10 cellular contexts compared by ENCODE assay signal in the genomic region with DNA sequence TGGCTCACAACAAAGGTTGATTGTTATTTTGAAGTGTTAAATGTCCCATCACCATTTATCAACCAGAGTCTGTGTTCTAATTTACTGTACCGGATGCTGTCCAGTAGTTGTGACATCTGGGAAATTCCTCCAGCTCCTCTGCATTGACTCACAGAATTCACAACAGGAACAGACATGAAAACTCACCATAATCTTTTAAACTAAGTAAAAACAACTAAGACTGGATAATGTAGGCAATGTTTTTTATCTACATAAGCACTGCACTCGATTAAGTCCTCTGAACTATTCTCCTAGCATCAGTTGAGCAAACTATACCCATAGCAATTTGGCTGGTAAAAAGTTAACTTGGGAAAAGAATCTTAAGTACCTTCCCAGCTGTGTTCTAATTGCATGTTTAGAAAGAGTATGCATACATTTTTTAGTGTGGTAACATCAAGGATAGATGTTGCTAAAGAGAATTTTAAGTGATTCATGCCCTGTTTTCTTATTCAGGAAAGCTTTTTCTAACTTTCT. TPM values are rescaled to one million over a fixed set of nuclear protein-coding genes. Genes with fewer than 3 reads are reported as not detected.
A peak's percentile ranks its signal among the peaks of the same experiment; 100 is the strongest.
DNase-seq lines count a peak whose midpoint lies in the region.
"Had no signal": no experiment of that assay in that cellular context is flagged by ENCODE, and none has a peak within 500 bp of the region (broad histone marks: within the 10 kb centered on the region; RNA-seq: fewer than 3 reads in every experiment).

No MANE protein-coding gene starts in this region.

- H3K4me3 Mint-ChIP-seq in activated T-cell treated with anti-CD3 and anti-CD28 coated beads, Interleukin-2, amount 50 U/mL, for 24 hours: no peak overlapping the region
- H3K4me3 Mint-ChIP-seq in activated naive CD8-positive, alpha-beta T cell treated with anti-CD3 and anti-CD28 coated beads for 36 hours: no peak overlapping the region
- H3K4me3 Mint-ChIP-seq: memory B cell had no signal

- peaks cover 59% of the 10 kb centered on the region for H3K4me1 Mint-ChIP-seq in activated T-cell treated with anti-CD3 and anti-CD28 coated beads, Interleukin-2, amount 50 U/mL, for 24 hours (ENCODE audit: low read depth)
- H3K4me1 Mint-ChIP-seq in activated naive CD8-positive, alpha-beta T cell treated with anti-CD3 and anti-CD28 coated beads for 36 hours: peaks cover 53% of the 10 kb centered on the region

- no peaks in the 10 kb centered on the region for H3K27me3 Mint-ChIP-seq in activated T-cell treated with anti-CD3 and anti-CD28 coated beads, Interleukin-2, amount 50 U/mL, for 24 hours
- no peaks in the 10 kb centered on the region for H3K27me3 Mint-ChIP-seq in activated naive CD8-positive, alpha-beta T cell treated with anti-CD3 and anti-CD28 coated beads for 36 hours

- H3K27ac Mint-ChIP-seq in activated T-cell treated with anti-CD3 and anti-CD28 coated beads, Interleukin-2, amount 50 U/mL, for 24 hours: peak overlapping the region; percentile 84
- peak overlapping the region; percentile 76 for H3K27ac Mint-ChIP-seq in activated naive CD8-positive, alpha-beta T cell treated with anti-CD3 and anti-CD28 coated beads for 36 hours
- H3K27ac Mint-ChIP-seq: memory B cell had no signal

- DNase-seq in activated T-cell treated with anti-CD3 and anti-CD28 coated beads, Interleukin-2, amount 50 U/mL, for 24 hours: no peak
- DNase-seq in activated T-cell treated with anti-CD3 and anti-CD28 coated beads, Interleukin-2, amount 50 U/mL, for 1 hour: no peak
- no peak for DNase-seq in activated naive CD8-positive, alpha-beta T cell treated with anti-CD3 and anti-CD28 coated beads for 36 hours
- peak; percentile 72 for DNase-seq in glomerular visceral epithelial cell (ENCODE audit: extremely low spot score)
- peak; percentile 45 for DNase-seq in stromal cell of bone marrow (ENCODE audit: low read depth)
- DNase-seq in activated gamma-delta T cell (lab: John Stamatoyannopoulos, UW): no peak
- DNase-seq in cerebellum (ENCODE audit: low spot score): no peak
- DNase-seq in MV-4-11 (lab: John Stamatoyannopoulos, UW): no peak
- DNase-seq: H7 had no signal

- H3K36me3 Mint-ChIP-seq in activated T-cell treated with anti-CD3 and anti-CD28 coated beads, Interleukin-2, amount 50 U/mL, for 24 hours (ENCODE audit: low read depth): no peaks in the 10 kb centered on the region
- peaks cover 19% of the 10 kb centered on the region for H3K36me3 Mint-ChIP-seq in activated naive CD8-positive, alpha-beta T cell treated with anti-CD3 and anti-CD28 coated beads for 36 hours
- H3K36me3 Mint-ChIP-seq: memory B cell had no signal

- peaks cover 7% of the 10 kb centered on the region for H3K9me3 Mint-ChIP-seq in activated T-cell treated with anti-CD3 and anti-CD28 coated beads, Interleukin-2, amount 50 U/mL, for 24 hours
- peaks cover 15% of the 10 kb centered on the region for H3K9me3 Mint-ChIP-seq in activated naive CD8-positive, alpha-beta T cell treated with anti-CD3 and anti-CD28 coated beads for 36 hours

RNA-seq across cellular contexts. Expression of a gene that starts 42.9 kb away (rescaled TPM):
- 10 to 100 TPM; 31.5 to 35.0 TPM for total RNA-seq in activated naive CD8-positive, alpha-beta T cell treated with anti-CD3 and anti-CD28 coated beads for 36 hours
- total RNA-seq in cerebellum: 63.5 TPM

RNA-seq across cellular contexts. Expression of a gene that starts 51.5 kb away (rescaled TPM):
- 10 to 100 TPM; 80.6 to 81.0 TPM for total RNA-seq in activated naive CD8-positive, alpha-beta T cell treated with anti-CD3 and anti-CD28 coated beads for 36 hours
- total RNA-seq in cerebellum: 6.4 TPM

Comparison
In these comparisons a context has a peak if more than half of its experiments do, and no peak if none do; other contexts are left out.
1. DNase-seq: peak in glomerular visceral epithelial cell (single experiment) and stromal cell of bone marrow (single experiment); none in activated T-cell treated with anti-CD3 and anti-CD28 coated beads, Interleukin-2, amount 50 U/mL, for 24 hours (single experiment), activated T-cell treated with anti-CD3 and anti-CD28 coated beads, Interleukin-2, amount 50 U/mL, for 1 hour (single experiment), activated naive CD8-positive, alpha-beta T cell treated with anti-CD3 and anti-CD28 coated beads for 36 hours (single experiment), activated gamma-delta T cell (single experiment), cerebellum (single experiment) and MV-4-11 (single experiment).
2. RNA of a gene that starts 51.5 kb away (total RNA-seq): 80.6 to 81.0 TPM in activated naive CD8-positive, alpha-beta T cell treated with anti-CD3 and anti-CD28 coated beads for 36 hours; 6.4 TPM in cerebellum (single experiment); every median in the first group is over 10 times any median in the second.